In the genomic region with DNA sequence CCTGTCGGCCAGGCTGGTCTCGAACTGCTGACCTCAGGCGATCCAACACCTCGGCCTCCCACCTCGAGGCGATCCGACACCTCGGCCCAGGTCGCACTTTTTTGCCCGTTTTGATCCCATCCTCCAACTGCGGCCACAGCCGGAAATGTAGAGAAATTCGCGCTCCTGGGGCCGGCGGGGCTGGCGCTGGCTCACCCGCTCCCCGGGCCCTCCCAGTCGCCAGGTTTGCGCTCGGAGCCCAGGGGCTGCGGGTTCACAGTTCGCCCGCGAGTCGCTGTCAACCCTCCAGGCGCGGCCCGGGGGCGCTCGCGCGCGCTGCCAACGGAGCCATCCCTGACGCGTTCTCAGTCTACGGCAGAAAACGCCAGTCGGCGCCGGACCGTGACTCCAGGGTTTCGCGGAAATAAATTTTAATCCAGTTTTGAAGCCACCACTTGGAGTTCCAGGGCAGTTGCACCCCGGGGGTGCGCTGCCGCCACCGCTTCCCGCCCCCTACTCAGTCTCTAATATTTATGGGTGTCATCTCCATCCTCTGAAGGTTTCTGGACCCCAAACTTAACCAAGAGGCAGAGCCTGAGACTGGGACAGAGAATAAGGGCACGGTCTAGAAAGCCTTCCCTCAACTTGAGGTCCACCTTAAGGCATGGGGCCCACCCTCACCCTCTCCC, we compare ENCODE assay signal across 8 cellular contexts. TPM values are rescaled to one million over a fixed set of nuclear protein-coding genes. Genes with fewer than 3 reads are reported as not detected.
A peak's percentile ranks its signal among the peaks of the same experiment; 100 is the strongest.
DNase-seq lines count a peak whose midpoint lies in the region; ATAC-seq, FAIRE-seq and TF ChIP-seq lines count a peak whose summit lies in the region.

No MANE protein-coding gene starts in this region.

- peaks cover 51% of the 10 kb centered on the region for H3K4me1 Mint-ChIP-seq in activated naive CD8-positive, alpha-beta T cell treated with anti-CD3 and anti-CD28 coated beads, Interleukin-2, amount 10 ng/mL, durations not matched to agents 7 days and 5 days

- peak; percentile 74 to 89 for ATAC-seq in A549
- ATAC-seq in GM18867 (IDR thresholded peaks at IDR 0.05; ENCODE audit: unreplicated experiment), result peak; percentile 30
- ATAC-seq in activated naive CD8-positive, alpha-beta T cell treated with anti-CD3 and anti-CD28 coated beads, Interleukin-2, amount 10 ng/mL, durations not matched to agents 7 days and 5 days (ENCODE audit: low read depth), result peak; percentile 65
- peak; percentile 74 for ATAC-seq in left ventricle myocardium superior
- no peak for ATAC-seq in HG02678 (IDR thresholded peaks at IDR 0.05; ENCODE audit: unreplicated experiment)
- ATAC-seq in HG02571 (IDR thresholded peaks at IDR 0.05; ENCODE audit: unreplicated experiment), result no peak

- H3K27me3 Mint-ChIP-seq in activated naive CD8-positive, alpha-beta T cell treated with anti-CD3 and anti-CD28 coated beads, Interleukin-2, amount 10 ng/mL, durations not matched to agents 7 days and 5 days, result no peaks in the 10 kb centered on the region

- peaks cover 57% of the 10 kb centered on the region for H3K4me1 ChIP-seq in A549

- H3K9me3 ChIP-seq in A549, result no peaks in the 10 kb centered on the region

- peak overlapping the region; percentile 68 for H3K4me2 ChIP-seq in A549

- H3K27ac ChIP-seq in A549, result peak overlapping the region; percentile 82 to 84
- peak overlapping the region; percentile 38 to 100 (median 94) for H3K27ac ChIP-seq in skin epidermis

- FAIRE-seq in A549 (lab: Jason Lieb, UNC), result no peak

- POLR2A ChIA-PET in A549 (lab: Yijun Ruan, JAX), result interaction anchor here (1.4 kb wide), 1 partner anchor 12 kb away, joined by 4 read pairs; no protein-coding TSS in a partner anchor
- POLR2A ChIA-PET in activated naive CD8-positive, alpha-beta T cell treated with anti-CD3 and anti-CD28 coated beads, Interleukin-2, amount 10 ng/mL, durations not matched to agents 7 days and 5 days (lab: Charles Lee), result interaction anchor here (0.9 to 9.8 kb wide), 8 partner anchors 8 to 229 kb away, joined by 3 to 300 read pairs (median 12); a partner anchor contains a TSS

- CTCF ChIA-PET in A549 (lab: Yijun Ruan, JAX), result interaction anchor here (0.9 to 4.5 kb wide), 8 partner anchors 14 to 77 kb away, joined by 3 to 25 read pairs (median 5); a partner anchor contains a TSS

- H3K4me3 Mint-ChIP-seq in activated naive CD8-positive, alpha-beta T cell treated with anti-CD3 and anti-CD28 coated beads, Interleukin-2, amount 10 ng/mL, durations not matched to agents 7 days and 5 days, result peak overlapping the region; percentile 77

- 6% methylated on average over 15 of the region's 52 CpGs for WGBS in A549 (ENCODE audit: missing lambda C conversion rate)

- peaks cover 12% of the 10 kb centered on the region for H3K36me3 Mint-ChIP-seq in activated naive CD8-positive, alpha-beta T cell treated with anti-CD3 and anti-CD28 coated beads, Interleukin-2, amount 10 ng/mL, durations not matched to agents 7 days and 5 days

- H3K4me3 ChIP-seq in A549, result peak overlapping the region; percentile 24; the same call in 1 of the 3 replicates
- H3K4me3 ChIP-seq in skin epidermis, result peak overlapping the region; percentile 5 to 36 (median 23)

- peak overlapping the region; percentile 98 for H3K27ac Mint-ChIP-seq in activated naive CD8-positive, alpha-beta T cell treated with anti-CD3 and anti-CD28 coated beads, Interleukin-2, amount 10 ng/mL, durations not matched to agents 7 days and 5 days

- peak; percentile 82 to 85 for DNase-seq in A549 (ENCODE audit: low read depth in 1 of 2, low spot score in 1 of 2)
- peak; percentile 92 for DNase-seq in RPMI8226
- DNase-seq in activated naive CD8-positive, alpha-beta T cell treated with anti-CD3 and anti-CD28 coated beads, Interleukin-2, amount 10 ng/mL, durations not matched to agents 7 days and 5 days, result peak; percentile 92
- peak; percentile 89 for DNase-seq in left ventricle myocardium superior

- TF ChIP-seq CTCF in A549 (IDR thresholded peaks at IDR 0.05), result peak; percentile 61

- intact Hi-C loops in left ventricle myocardium superior (cut with micrococcal nuclease), result no loop called here

- TF ChIP-seq POLR2A in A549 (IDR thresholded peaks at IDR 0.05; ENCODE audit: low read length), result no peak

- peak; percentile 26 to 44; a peak in 4 of 5 replicates for TF ChIP-seq RAD21 in A549 (conservative IDR thresholded peaks at IDR 0.05 in 1 of 2, IDR thresholded peaks at IDR 0.05 in 1 of 2)

- TF ChIP-seq EP300 in A549 (IDR thresholded peaks at IDR 0.05), result no peak

- no peaks in the 10 kb centered on the region for H3K9me3 Mint-ChIP-seq in activated naive CD8-positive, alpha-beta T cell treated with anti-CD3 and anti-CD28 coated beads, Interleukin-2, amount 10 ng/mL, durations not matched to agents 7 days and 5 days

TF ChIP-seq in A549, 52 proteins besides CTCF, POLR2A, EP300 and RAD21:
- TF ChIP-seq MAZ (IDR thresholded peaks at IDR 0.05; ENCODE audit: borderline replicate concordance, low read depth, low read length) (no peak), HEYL (CRISPR knock-in tag; IDR thresholded peaks at IDR 0.05) (no peak), POLR2AphosphoS2 (conservative IDR thresholded peaks at IDR 0.05; ENCODE audit: low read length) (no peak), SMC3 (IDR thresholded peaks at IDR 0.05) (peak; percentile 62)
- TF ChIP-seq, protein P1, sequence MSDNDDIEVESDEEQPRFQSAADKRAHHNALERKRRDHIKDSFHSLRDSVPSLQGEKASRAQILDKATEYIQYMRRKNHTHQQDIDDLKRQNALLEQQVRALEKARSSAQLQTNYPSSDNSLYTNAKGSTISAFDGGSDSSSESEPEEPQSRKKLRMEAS (IDR thresholded peaks at IDR 0.05), result peak; percentile 46; the same call in 1 of the 2 replicates
TF ChIP-seq in A549: peak in this region for 2.

RNA-seq across cellular contexts. Expression of a gene that starts 1.5 kb away (rescaled TPM):
- polyA plus RNA-seq in A549 (2011; rRNA removed) (0.09 and 0.15 TPM in 2 replicates), A549 (2017; fragmentation: RNase III; extraction: RNeasy Plus Mini Kit Qiagen cat#74134 plus additional on column Dnase treatment) (not detected in 3 replicates)
- polyA plus RNA-seq in A549 (2012; cell fraction: cytosol; rRNA removed), result 0.01 TPM in 2 replicates
- polyA plus RNA-seq in A549 (2012; cell fraction: nucleus; rRNA removed), result 0.02 and 0.04 TPM in 2 replicates
- polyA minus RNA-seq in A549 (2011; rRNA and poly(A)+ RNA removed), result 0.24 and 0.37 TPM in 2 replicates
- 10 to 100 TPM; 18.8 to 21.9 TPM for total RNA-seq in activated naive CD8-positive, alpha-beta T cell treated with anti-CD3 and anti-CD28 coated beads, Interleukin-2, amount 10 ng/mL, durations not matched to agents 7 days and 5 days
- total RNA-seq in left ventricle myocardium superior, result not detected

RNA-seq across cellular contexts. Expression of a gene that starts 14.4 kb away (rescaled TPM):
- polyA plus RNA-seq in A549 (2011; rRNA removed), result 4.8 and 5.9 TPM in 2 replicates
- polyA plus RNA-seq in A549 (2012; cell fraction: cytosol; rRNA removed), result 14.8 and 20.2 TPM in 2 replicates
- 33.3 and 44.0 TPM in 2 replicates for polyA plus RNA-seq in A549 (2012; cell fraction: nucleus; rRNA removed)
- polyA plus RNA-seq in A549 (2017; fragmentation: RNase III; extraction: RNeasy Plus Mini Kit Qiagen cat#74134 plus additional on column Dnase treatment), result 9.0 to 11.0 TPM (median 10.6 TPM) in 3 replicates
- polyA minus RNA-seq in A549 (2011; rRNA and poly(A)+ RNA removed), result 5.7 and 5.9 TPM in 2 replicates
- 10 to 100 TPM; 86.3 to 94.5 TPM for total RNA-seq in activated naive CD8-positive, alpha-beta T cell treated with anti-CD3 and anti-CD28 coated beads, Interleukin-2, amount 10 ng/mL, durations not matched to agents 7 days and 5 days
- 12.7 TPM for total RNA-seq in left ventricle myocardium superior

RNA-seq across cellular contexts. Expression of a gene that starts 18.5 kb away (rescaled TPM):
- polyA plus RNA-seq in A549 (2011; rRNA removed), result 0.30 and 0.59 TPM in 2 replicates
- 0.49 and 0.77 TPM in 2 replicates for polyA plus RNA-seq in A549 (2012; cell fraction: cytosol; rRNA removed)
- polyA plus RNA-seq in A549 (2012; cell fraction: nucleus; rRNA removed), result not detected in 2 replicates
- 0.29 to 0.45 TPM in 2 of 3 replicates, not detected in the other for polyA plus RNA-seq in A549 (2017; fragmentation: RNase III; extraction: RNeasy Plus Mini Kit Qiagen cat#74134 plus additional on column Dnase treatment)
- polyA minus RNA-seq in A549 (2011; rRNA and poly(A)+ RNA removed), result not detected in 2 replicates
- total RNA-seq in activated naive CD8-positive, alpha-beta T cell treated with anti-CD3 and anti-CD28 coated beads, Interleukin-2, amount 10 ng/mL, durations not matched to agents 7 days and 5 days, result 1 to 10 TPM in 1 of 2 experiments, under 1 TPM in 1; 0.79 to 1.1 TPM
- not detected for total RNA-seq in left ventricle myocardium superior

RNA-seq across cellular contexts. Expression of a gene that starts 18.8 kb away (rescaled TPM):
- polyA plus RNA-seq in A549 (2011; rRNA removed) (0.37 and 1.9 TPM in 2 replicates), A549 (2017; fragmentation: RNase III; extraction: RNeasy Plus Mini Kit Qiagen cat#74134 plus additional on column Dnase treatment) (1.7 to 2.6 TPM (median 2.3 TPM) in 3 replicates)
- 2.9 and 4.5 TPM in 2 replicates for polyA plus RNA-seq in A549 (2012; cell fraction: cytosol; rRNA removed)
- 3.9 and 5.8 TPM in 2 replicates for polyA plus RNA-seq in A549 (2012; cell fraction: nucleus; rRNA removed)
- 0.58 TPM in 1 of 2 replicates, not detected in the other for polyA minus RNA-seq in A549 (2011; rRNA and poly(A)+ RNA removed)
- total RNA-seq in activated naive CD8-positive, alpha-beta T cell treated with anti-CD3 and anti-CD28 coated beads, Interleukin-2, amount 10 ng/mL, durations not matched to agents 7 days and 5 days, result 10 to 100 TPM in 1 of 2 experiments, 1 to 10 TPM in 1; 8.1 to 12.8 TPM
- total RNA-seq in left ventricle myocardium superior, result 1.3 TPM

RNA-seq across cellular contexts. Expression of a gene that starts 34.0 kb away (rescaled TPM):
- polyA plus RNA-seq in A549 (2011; rRNA removed), result 12.1 and 16.5 TPM in 2 replicates
- polyA plus RNA-seq in A549 (2012; cell fraction: cytosol; rRNA removed), result 15.9 and 16.1 TPM in 2 replicates
- polyA plus RNA-seq in A549 (2012; cell fraction: nucleus; rRNA removed), result 137 and 142 TPM in 2 replicates
- 21.1 to 27.5 TPM (median 26.5 TPM) in 3 replicates for polyA plus RNA-seq in A549 (2017; fragmentation: RNase III; extraction: RNeasy Plus Mini Kit Qiagen cat#74134 plus additional on column Dnase treatment)
- 4.6 and 6.1 TPM in 2 replicates for polyA minus RNA-seq in A549 (2011; rRNA and poly(A)+ RNA removed)
- 10 to 100 TPM; 85.2 to 95.4 TPM for total RNA-seq in activated naive CD8-positive, alpha-beta T cell treated with anti-CD3 and anti-CD28 coated beads, Interleukin-2, amount 10 ng/mL, durations not matched to agents 7 days and 5 days
- 458 TPM for total RNA-seq in left ventricle myocardium superior

Comparison
In these comparisons a context has a peak if more than half of its experiments do, and no peak if none do; other contexts are left out.
1. ATAC-seq: peak in A549 (2 of 2), GM18867 (single experiment), activated naive CD8-positive, alpha-beta T cell treated with anti-CD3 and anti-CD28 coated beads, Interleukin-2, amount 10 ng/mL, durations not matched to agents 7 days and 5 days (single experiment) and left ventricle myocardium superior (single experiment); none in HG02678 (single experiment) and HG02571 (single experiment).
2. RNA of a gene that starts 1.5 kb away (total RNA-seq): 18.8 to 21.9 TPM in activated naive CD8-positive, alpha-beta T cell treated with anti-CD3 and anti-CD28 coated beads, Interleukin-2, amount 10 ng/mL, durations not matched to agents 7 days and 5 days; not detected in left ventricle myocardium superior (single experiment); every median in the first group is over 10 times any median in the second.
3. Peak in every context shown above with its lines, with median percentiles within 50 percentile points of each other: DNase-seq.